In the genomic region with DNA sequence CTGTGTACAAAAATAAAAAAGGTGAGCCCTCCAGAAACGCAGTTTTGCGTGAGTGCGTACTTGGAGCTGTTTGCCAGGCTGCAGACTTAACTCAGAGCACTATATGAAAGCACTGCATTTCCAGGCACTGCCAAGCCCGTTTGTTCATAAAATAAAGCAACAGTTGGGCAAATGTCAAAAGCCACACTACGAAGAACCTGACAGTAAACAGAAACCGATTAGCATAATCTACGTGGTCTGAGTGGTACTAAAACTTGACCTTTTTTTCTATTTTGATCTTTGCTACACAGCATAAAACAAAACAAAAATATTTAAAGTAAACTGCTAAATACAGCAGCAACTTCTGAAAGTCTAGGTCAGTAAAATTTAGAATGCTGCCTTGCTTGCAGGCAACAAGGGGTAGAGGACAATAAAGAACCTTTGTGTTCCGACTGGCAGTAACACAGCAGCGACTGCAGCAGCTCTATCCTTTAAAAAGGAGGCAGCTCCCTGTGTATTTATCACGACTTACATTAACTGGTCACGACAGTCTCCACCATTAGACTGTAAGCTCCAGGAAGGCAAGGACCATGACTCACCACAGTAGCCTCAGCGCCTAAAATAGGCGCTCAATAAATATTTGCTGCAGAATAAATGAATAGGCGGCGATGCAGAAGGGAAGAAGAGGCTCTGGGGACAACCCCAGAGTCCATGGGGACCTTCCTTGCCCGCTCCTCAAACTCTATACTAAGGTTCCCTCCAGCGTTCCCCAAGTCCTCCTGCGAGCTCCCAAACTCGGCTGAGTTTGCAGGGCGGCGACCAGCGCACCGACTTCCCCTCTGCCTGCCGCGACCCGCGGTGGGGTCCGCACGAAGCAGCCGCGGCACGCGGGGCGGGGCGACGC, we compare ENCODE assay signal across 8 cellular contexts. TPM values are rescaled to one million over a fixed set of nuclear protein-coding genes. Genes with fewer than 3 reads are reported as not detected.
DNase-seq lines count a peak whose midpoint lies in the region; ATAC-seq, FAIRE-seq and TF ChIP-seq lines count a peak whose summit lies in the region.

No MANE protein-coding gene starts in this region.

- SMC1A ChIA-PET in GM12878 (lab: Charles Lee; ENCODE audit: uncharacterized antibody, unreplicated experiment): interaction anchor here (0.6 to 4.0 kb wide), 8 partner anchors 10 to 157 kb away, joined by 3 to 18 read pairs (median 3); no protein-coding TSS in a partner anchor

- H4K20me1 ChIP-seq in GM12878 (ENCODE audit: control insufficient read depth, insufficient read depth): peaks cover 2% of the 10 kb centered on the region; the same call in 1 of the 2 replicates

- H3K4me2 ChIP-seq in GM12878 (ENCODE audit: control insufficient read depth, insufficient read depth): peak overlapping the region; percentile 17

- RAD21 ChIA-PET in GM12878 (lab: Charles Lee; ENCODE audit: unreplicated experiment): interaction anchor here (1.0 to 2.5 kb wide), 5 partner anchors 85 to 196 kb away, joined by 3 to 14 read pairs (median 3); a partner anchor contains a TSS

- in situ Hi-C loops in GM12878 (cut with MboI): no loop called here

- TF ChIP-seq POLR2A in GM12878 (IDR thresholded peaks at IDR 0.05; ENCODE audit: low read depth, low read length): no peak

- H3K27me3 ChIP-seq in left ventricle myocardium inferior (ENCODE audit: low read depth) (no peaks in the 10 kb centered on the region), GM12878 (replicated peaks in 1 of 2; ENCODE audit: control insufficient read depth in 2 of 2, insufficient read depth in 2 of 2, low read length in 1 of 2) (no peaks in the 10 kb centered on the region)

- H3K36me3 ChIP-seq in left ventricle myocardium inferior (peaks cover 14% of the 10 kb centered on the region), GM12878 (ENCODE audit: control insufficient read depth in 2 of 2, insufficient read depth in 2 of 2, low read length in 1 of 2) (peaks cover 0 to 9% of the 10 kb centered on the region in 2 experiments; a peak in 2 of 4 replicates)

- H3K4me3 ChIP-seq in left ventricle myocardium inferior (peak overlapping the region; percentile 87), GM12878 (peak overlapping the region; percentile 85)

- no TSS peak for BruUV-seq in GM12878 (replicated peaks; lab: Mats Ljungman, UMichigan)

- TF ChIP-seq RAD21 in GM12878 (IDR thresholded peaks at IDR 0.05; ENCODE audit: insufficient read depth, low read depth, low read length): no peak

- WGBS in GM12878 (ENCODE audit: insufficient coverage, insufficient replicate concordance, low lambda C conversion rate, missing lambda C conversion rate): 4% methylated on average over 36 of the region's 36 CpGs

- peak overlapping the region; percentile 85 for H3K9ac ChIP-seq in GM12878 (ENCODE audit: control insufficient read depth, insufficient read depth, low read length)

- H3K9me3 ChIP-seq in left ventricle myocardium inferior (replicated peaks): no peaks in the 10 kb centered on the region
- no peaks in the 10 kb centered on the region; the same call in 2 of the 3 replicates for H3K9me3 ChIP-seq in GM12878 (replicated peaks; ENCODE audit: control insufficient read depth, insufficient read depth, low read length)

- ATAC-seq in left ventricle myocardium superior: no peak
- peak; percentile 14 for ATAC-seq in HG02981 (IDR thresholded peaks at IDR 0.05; ENCODE audit: unreplicated experiment)
- ATAC-seq in GM12878: peak; percentile 15

- H3K27ac ChIP-seq in left ventricle myocardium inferior (replicated peaks) (peak overlapping the region; percentile 98), GM12878 (ENCODE audit: control insufficient read depth, insufficient read depth) (peak overlapping the region; percentile 98)

- peak overlapping the region; percentile 28 for H2AFZ ChIP-seq in GM12878 (ENCODE audit: control insufficient read depth, low read depth, low read length)

- peaks cover 54% of the 10 kb centered on the region for H3K79me2 ChIP-seq in GM12878 (ENCODE audit: control insufficient read depth, insufficient read depth, low read length)

- CTCF ChIA-PET in GM12878 (lab: Yijun Ruan, JAX): interaction anchor here (0.6 to 1.4 kb wide), 5 partner anchors 13 to 481 kb away, joined by 3 to 4 read pairs (median 3); no protein-coding TSS in a partner anchor

- TF ChIP-seq CTCF in left ventricle myocardium inferior (IDR thresholded peaks at IDR 0.05; ENCODE audit: borderline replicate concordance) (no peak), GM12878 (IDR thresholded peaks at IDR 0.05 in 2 of 3, conservative IDR thresholded peaks at IDR 0.05 in 1 of 3; ENCODE audit: control insufficient read depth in 2 of 3, extremely low read depth in 1 of 3, insufficient read depth in 1 of 3, low read depth in 3 of 3, low read length in 3 of 3) (no peak)

- H3K4me1 ChIP-seq in left ventricle myocardium inferior (peaks cover 46% of the 10 kb centered on the region), GM12878 (ENCODE audit: control insufficient read depth, insufficient read depth, low read length) (peaks cover 3% of the 10 kb centered on the region; the same call in 1 of the 2 replicates)

- POLR2A ChIA-PET in GM12878 (lab: Charles Lee): interaction anchor here (1.0 kb wide), 2 partner anchors 19 to 137 kb away, joined by 3 read pairs; a partner anchor contains a TSS

- no peak for FAIRE-seq in GM12878 (lab: Jason Lieb, UNC)

- no peak for TF ChIP-seq EP300 in GM12878 (IDR thresholded peaks at IDR 0.05; ENCODE audit: borderline replicate concordance in 1 of 2, control insufficient read depth in 1 of 2, low read depth in 2 of 2, low read length in 2 of 2)

- DNase-seq in left ventricle myocardium inferior (no peak), left ventricle myocardium superior (no peak), NCI-H69 (lab: John Stamatoyannopoulos, UW) (peak; percentile 73), GM12878 (ENCODE audit: low read depth, low spot score) (no peak), iris pigment epithelial cell (ENCODE audit: low read depth) (peak; percentile 40), smooth muscle cell of the brain vasculature (ENCODE audit: low read depth, low spot score) (peak; percentile 4)
- DNase-seq in activated effector memory CD4-positive, alpha-beta T cell treated with Interleukin-2 at 50 U/mL for 16 hours: no peak

- intact Hi-C loops in left ventricle myocardium inferior (cut with micrococcal nuclease): loop anchor here (10.0 kb wide), 1 partner anchor 65 kb away; no protein-coding TSS in a partner anchor
- intact Hi-C loops in left ventricle myocardium superior (cut with micrococcal nuclease): loop anchor here (10.0 kb wide), 1 partner anchor 65 kb away; no protein-coding TSS in a partner anchor
- intact Hi-C loops in GM12878 (cut with micrococcal nuclease; ENCODE audit: unreplicated experiment): loop anchor here (5.0 kb wide), 3 partner anchors 103 to 203 kb away; a partner anchor contains a TSS

TF ChIP-seq in GM12878, 131 proteins besides CTCF, POLR2A, EP300 and RAD21 (continues in another document):
- TF ChIP-seq BHLHE40 (IDR thresholded peaks at IDR 0.05; ENCODE audit: borderline replicate concordance in 1 of 2, low read depth in 2 of 2, low read length in 1 of 2): peak in 1 of 2 experiments; percentile 39; a peak in 1 of 4 replicates
- no peak for TF ChIP-seq POU2F2 (IDR thresholded peaks at IDR 0.05; ENCODE audit: borderline replicate concordance, low read depth, low read length)

RNA-seq across cellular contexts. Expression of a gene that starts 0.9 kb away (rescaled TPM):
- total RNA-seq in left ventricle myocardium inferior (31.0 TPM), left ventricle myocardium superior (30.3 TPM), GM12878 (2014; rRNA removed) (94.7 and 101 TPM in 2 replicates), GM12878 (2014; rRNA removed; fragmentation: Illumina TruSeq; extraction: Trizol) (93.9 and 97.0 TPM in 2 replicates), GM12878 (2021) (56.7 and 58.1 TPM in 2 replicates)
- total RNA-seq in GM12878 (2013; cell fraction: nucleolus; rRNA removed): 226 and 242 TPM in 2 replicates
- 22.6 TPM for polyA plus RNA-seq in GM12878 (2011; ENCODE audit: low read depth)
- polyA plus RNA-seq in GM12878 (2011; rRNA removed) (149 and 153 TPM in 2 replicates), GM12878 (2014; fragmentation: Illumina TruSeq; extraction: Trizol) (93.1 and 105 TPM in 2 replicates), GM12878 (2014; fragmentation: Nextera tagmentation; extraction: Ambion mirVana) (10 to 100 TPM; 16.6 to 34.4 TPM), GM12878 (2014; rRNA removed) (89.1 and 100.0 TPM in 2 replicates), GM12878 (2016; fragmentation: Nextera tagmentation; extraction: Ambion mirVana) (10 to 100 TPM; 67.1 to 70.4 TPM)
- polyA plus RNA-seq in GM12878 (2011; cell fraction: cytosol; rRNA removed): 97.6 and 135 TPM in 2 replicates
- polyA plus RNA-seq in GM12878 (2011; cell fraction: nucleus; rRNA removed): 176 and 200 TPM in 2 replicates
- polyA plus RNA-seq in GM12878 (2012): 34.1 and 34.3 TPM in 2 replicates
- polyA minus RNA-seq in GM12878 (2011; rRNA and poly(A)+ RNA removed): 221 and 298 TPM in 2 replicates
- 89.9 and 117 TPM in 2 replicates for polyA minus RNA-seq in GM12878 (2011; cell fraction: cytosol; rRNA and poly(A)+ RNA removed)
- 166 and 289 TPM in 2 replicates for polyA minus RNA-seq in GM12878 (2011; cell fraction: nucleus; rRNA and poly(A)+ RNA removed)

RNA-seq across cellular contexts. Expression of a gene that starts 44.2 kb away (rescaled TPM):
- total RNA-seq in left ventricle myocardium inferior (not detected), left ventricle myocardium superior (0.20 TPM), GM12878 (2014; rRNA removed) (not detected in 2 replicates), GM12878 (2014; rRNA removed; fragmentation: Illumina TruSeq; extraction: Trizol) (not detected in 2 replicates), GM12878 (2021) (not detected in 2 replicates)
- total RNA-seq in GM12878 (2013; cell fraction: nucleolus; rRNA removed): not detected in 2 replicates
- polyA plus RNA-seq in GM12878 (2011; ENCODE audit: low read depth): not detected
- polyA plus RNA-seq in GM12878 (2011; rRNA removed) (0.13 and 0.15 TPM in 2 replicates), GM12878 (2014; fragmentation: Illumina TruSeq; extraction: Trizol) (0.07 TPM in 1 of 2 replicates, not detected in the other), GM12878 (2014; fragmentation: Nextera tagmentation; extraction: Ambion mirVana) (under 1 TPM; 0.07 to 0.11 TPM), GM12878 (2014; rRNA removed) (not detected in 2 replicates), GM12878 (2016; fragmentation: Nextera tagmentation; extraction: Ambion mirVana) (not detected)
- not detected in 2 replicates for polyA plus RNA-seq in GM12878 (2011; cell fraction: cytosol; rRNA removed)
- not detected in 2 replicates for polyA plus RNA-seq in GM12878 (2011; cell fraction: nucleus; rRNA removed)
- polyA plus RNA-seq in GM12878 (2012): 0.16 TPM in 1 of 2 replicates, not detected in the other
- not detected in 2 replicates for polyA minus RNA-seq in GM12878 (2011; rRNA and poly(A)+ RNA removed)
- not detected in 2 replicates for polyA minus RNA-seq in GM12878 (2011; cell fraction: cytosol; rRNA and poly(A)+ RNA removed)
- polyA minus RNA-seq in GM12878 (2011; cell fraction: nucleus; rRNA and poly(A)+ RNA removed): not detected in 2 replicates

Comparison
In these comparisons a context has a peak if more than half of its experiments do, and no peak if none do; other contexts are left out.
1. DNase-seq: peak in NCI-H69 (single experiment), iris pigment epithelial cell (single experiment) and smooth muscle cell of the brain vasculature (single experiment); none in left ventricle myocardium inferior (single experiment), left ventricle myocardium superior (single experiment), GM12878 (single experiment) and activated effector memory CD4-positive, alpha-beta T cell treated with Interleukin-2 at 50 U/mL for 16 hours (single experiment).